14 cellular contexts compared by ENCODE assay signal in genomic region chr3:23760325-23760724, GRCh38. TPM values are rescaled to one million over a fixed set of nuclear protein-coding genes. Genes with fewer than 3 reads are reported as not detected.
A peak's percentile ranks its signal among the peaks of the same experiment; 100 is the strongest.
DNase-seq lines count a peak whose midpoint lies in the region; ATAC-seq and TF ChIP-seq lines count a peak whose summit lies in the region.
"Had no signal": no experiment of that assay in that cellular context is flagged by ENCODE, and none has a peak within 500 bp of the region (broad histone marks: within the 10 kb centered on the region; RNA-seq: fewer than 3 reads in every experiment).

No MANE protein-coding gene starts in this region.

- TF ChIP-seq RAD21 in HCT116 (IDR thresholded peaks at IDR 0.05; ENCODE audit: low read depth), result peak; percentile 48

- H3K27ac ChIP-seq in HCT116 (ENCODE audit: low read depth, low read length), result no peak overlapping the region
- H3K27ac ChIP-seq: dorsolateral prefrontal cortex, heart right ventricle, VCaP had no signal

- no peaks in the 10 kb centered on the region for H3K36me3 ChIP-seq in HCT116 (ENCODE audit: control insufficient read depth in 1 of 2, insufficient read depth in 2 of 2, low read length in 2 of 2)
- no peaks in the 10 kb centered on the region for H3K36me3 ChIP-seq in Caco-2 (ENCODE audit: control insufficient read depth, insufficient read depth, low read length)
- H3K36me3 ChIP-seq: heart right ventricle had no signal

- CTCF ChIA-PET in HCT116 (lab: Charles Lee), result interaction anchor here (1.7 kb wide), 1 partner anchor 111 kb away, joined by 8 read pairs; no protein-coding TSS in a partner anchor
- CTCF ChIA-PET in Caco-2 (lab: Charles Lee), result interaction anchor here (1.5 kb wide), 1 partner anchor 29 kb away, joined by 3 read pairs; no protein-coding TSS in a partner anchor

- no peak overlapping the region for H3K4me3 ChIP-seq in HCT116 (replicated peaks in 1 of 2; ENCODE audit: low read depth in 1 of 2, low read length in 2 of 2)
- peak overlapping the region; percentile 6 for H3K4me3 ChIP-seq in NB4 (ENCODE audit: low read depth, low read length)
- H3K4me3 ChIP-seq in Caco-2 (ENCODE audit: low read depth, low read length), result no peak overlapping the region
- H3K4me3 ChIP-seq: dorsolateral prefrontal cortex, heart right ventricle had no signal

- no peaks in the 10 kb centered on the region for H3K79me2 ChIP-seq in HCT116 (ENCODE audit: insufficient read depth, low read length)

- H3K27me3 ChIP-seq in HCT116 (ENCODE audit: insufficient read depth, low read length), result no peaks in the 10 kb centered on the region
- H3K27me3 ChIP-seq in Caco-2 (replicated peaks; ENCODE audit: control insufficient read depth, insufficient read depth, low read length), result no peaks in the 10 kb centered on the region
- H3K27me3 ChIP-seq: dorsolateral prefrontal cortex, heart right ventricle had no signal

- POLR2A ChIA-PET in HCT116 (lab: Charles Lee), result no interaction called here
- POLR2A ChIA-PET in Caco-2 (lab: Charles Lee), result no interaction called here

- H3K27ac Mint-ChIP-seq in nephron (peak overlapping the region in 2 of 3 experiments; percentile 6 to 99), Caco-2 (ENCODE audit: unreplicated experiment) (no peak overlapping the region)

- H3K9ac ChIP-seq in HCT116 (ENCODE audit: low read length), result no peak overlapping the region

- H3K27me3 Mint-ChIP-seq in nephron (ENCODE audit: low read depth), result peaks cover 3% of the 10 kb centered on the region
- no peaks in the 10 kb centered on the region for H3K27me3 Mint-ChIP-seq in Caco-2 (ENCODE audit: insufficient read depth, unreplicated experiment)

- peak; percentile 28 for ATAC-seq in GM18907 (IDR thresholded peaks at IDR 0.05; ENCODE audit: unreplicated experiment)
- ATAC-seq in HCT116, result no peak
- no peak for ATAC-seq in GM21367 (IDR thresholded peaks at IDR 0.05; ENCODE audit: unreplicated experiment)
- ATAC-seq: heart right ventricle, sciatic nerve had no signal

- H4K20me1 ChIP-seq in HCT116 (ENCODE audit: insufficient read depth), result no peaks in the 10 kb centered on the region

- H3K4me1 Mint-ChIP-seq in nephron (peaks cover 51% of the 10 kb centered on the region), Caco-2 (ENCODE audit: low read depth, unreplicated experiment) (no peaks in the 10 kb centered on the region)

- H3K4me1 ChIP-seq in HCT116 (ENCODE audit: control insufficient read depth in 1 of 2, insufficient read depth in 2 of 2, low read length in 2 of 2), result peaks cover 0 to 10% of the 10 kb centered on the region in 2 experiments; a peak in 1 of 4 replicates
- no peaks in the 10 kb centered on the region for H3K4me1 ChIP-seq in Caco-2

- no peak for TF ChIP-seq POLR2A in HCT116 (IDR thresholded peaks at IDR 0.05; ENCODE audit: borderline replicate concordance, extremely low read depth, insufficient read depth, insufficient read length)
- TF ChIP-seq POLR2A in NB4 (IDR thresholded peaks at IDR 0.05; ENCODE audit: extremely low read depth, insufficient read length), result no peak

- no peak for DNase-seq in HCT116 (ENCODE audit: low read depth, low spot score)
- peak; percentile 55 for DNase-seq in NB4 (ENCODE audit: low read depth)
- no peak for DNase-seq in nucleus accumbens (lab: John Stamatoyannopoulos, UW)
- DNase-seq in Caco-2, result no peak
- DNase-seq: activated naive CD4-positive, alpha-beta T cell treated with Interleukin-2 at 50 U/mL for 16 hours; dorsolateral prefrontal cortex; heart right ventricle; midbrain; NCI-H1930 had no signal

- H3K4me3 Mint-ChIP-seq in nephron, result no peak overlapping the region
- H3K4me3 Mint-ChIP-seq in Caco-2 (ENCODE audit: unreplicated experiment), result no peak overlapping the region

- H3K9me3 ChIP-seq in HCT116 (ENCODE audit: control insufficient read depth in 1 of 2, insufficient read depth in 1 of 2, low read depth in 1 of 2, low read length in 2 of 2) (no peaks in the 10 kb centered on the region), Caco-2 (no peaks in the 10 kb centered on the region)
- H3K9me3 ChIP-seq: heart right ventricle had no signal

- intact Hi-C loops in HCT116 (cut with micrococcal nuclease) (loop anchor here (5.0 kb wide), 1 partner anchor 578 kb away; no protein-coding TSS in a partner anchor), Caco-2 (cut with micrococcal nuclease; ENCODE audit: unreplicated experiment) (loop anchor here (2.0 to 10.0 kb wide), 2 partner anchors 32 to 236 kb away; no protein-coding TSS in a partner anchor)

- RAD21 ChIA-PET in HCT116 (lab: Charles Lee; ENCODE audit: low non-redundant PET in 1 of 2, low total read pairs in 2 of 2, uncharacterized antibody in 2 of 2, unreplicated experiment in 2 of 2), result no interaction called here

- no peaks in the 10 kb centered on the region for H3K9me2 ChIP-seq in HCT116 (ENCODE audit: insufficient read depth)

- TF ChIP-seq CTCF in HCT116 (IDR thresholded peaks at IDR 0.05 in 2 of 3, conservative IDR thresholded peaks at IDR 0.05 in 1 of 3; ENCODE audit: borderline replicate concordance in 1 of 3, insufficient read depth in 1 of 3, low read depth in 2 of 3, low read length in 2 of 3) (no peak), NB4 (IDR thresholded peaks at IDR 0.05; ENCODE audit: low read depth, low read length) (no peak), nephron (IDR thresholded peaks at IDR 0.05; ENCODE audit: unreplicated experiment in 3 of 3) (no peak), Caco-2 (IDR thresholded peaks at IDR 0.05; ENCODE audit: insufficient read depth in 1 of 2, low read depth in 1 of 2, low read length in 1 of 2, severe bottlenecking in 1 of 2, unreplicated experiment in 1 of 2) (no peak)

- BruUV-seq in HCT116 (replicated peaks; lab: Mats Ljungman, UMichigan) (no TSS peak), Caco-2 (replicated peaks; lab: Mats Ljungman, UMichigan) (no TSS peak)

- H2AFZ ChIP-seq in HCT116 (ENCODE audit: low read depth, low read length, poor library complexity, severe bottlenecking), result peak overlapping the region; percentile 56

- no peaks in the 10 kb centered on the region for H3K9me3 Mint-ChIP-seq in nephron
- H3K9me3 Mint-ChIP-seq in Caco-2 (ENCODE audit: unreplicated experiment), result no peaks in the 10 kb centered on the region

- H3K4me2 ChIP-seq in HCT116 (ENCODE audit: low read length), result no peak overlapping the region

- H3K36me3 Mint-ChIP-seq in nephron (ENCODE audit: low read depth) (no peaks in the 10 kb centered on the region), Caco-2 (ENCODE audit: insufficient read depth, unreplicated experiment) (no peaks in the 10 kb centered on the region)

TF ChIP-seq in HCT116, 20 proteins besides CTCF, POLR2A, EP300 and RAD21:
- 0 out of 2 replicates have a peak, but pooled peaks have one; percentile 1 for TF ChIP-seq ZFX (IDR thresholded peaks at IDR 0.05)
- TF ChIP-seq, protein P1, sequence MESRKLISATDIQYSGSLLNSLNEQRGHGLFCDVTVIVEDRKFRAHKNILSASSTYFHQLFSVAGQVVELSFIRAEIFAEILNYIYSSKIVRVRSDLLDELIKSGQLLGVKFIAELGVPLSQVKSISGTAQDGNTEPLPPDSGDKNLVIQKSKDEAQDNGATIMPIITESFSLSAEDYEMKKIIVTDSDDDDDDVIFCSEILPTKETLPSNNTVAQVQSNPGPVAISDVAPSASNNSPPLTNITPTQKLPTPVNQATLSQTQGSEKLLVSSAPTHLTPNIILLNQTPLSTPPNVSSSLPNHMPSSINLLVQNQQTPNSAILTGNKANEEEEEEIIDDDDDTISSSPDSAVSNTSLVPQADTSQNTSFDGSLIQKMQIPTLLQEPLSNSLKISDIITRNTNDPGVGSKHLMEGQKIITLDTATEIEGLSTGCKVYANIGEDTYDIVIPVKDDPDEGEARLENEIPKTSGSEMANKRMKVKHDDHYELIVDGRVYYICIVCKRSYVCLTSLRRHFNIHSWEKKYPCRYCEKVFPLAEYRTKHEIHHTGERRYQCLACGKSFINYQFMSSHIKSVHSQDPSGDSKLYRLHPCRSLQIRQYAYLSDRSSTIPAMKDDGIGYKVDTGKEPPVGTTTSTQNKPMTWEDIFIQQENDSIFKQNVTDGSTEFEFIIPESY (IDR thresholded peaks at IDR 0.05; ENCODE audit: extremely low read depth, insufficient replicate concordance, low read length), result no peak

RNA-seq across cellular contexts. Expression of gene UBE2E1, which starts 45.4 kb away (rescaled TPM):
- total RNA-seq in HCT116 (2021; ENCODE audit: unreplicated experiment) (75.1 TPM), Caco-2 (2022) (98.6 and 104 TPM in 2 replicates)
- polyA plus RNA-seq in HCT116 (2012), result 41.2 and 49.8 TPM in 2 replicates
